Comparison of ENCODE assay signal across 22 cellular contexts in the genomic region with DNA sequence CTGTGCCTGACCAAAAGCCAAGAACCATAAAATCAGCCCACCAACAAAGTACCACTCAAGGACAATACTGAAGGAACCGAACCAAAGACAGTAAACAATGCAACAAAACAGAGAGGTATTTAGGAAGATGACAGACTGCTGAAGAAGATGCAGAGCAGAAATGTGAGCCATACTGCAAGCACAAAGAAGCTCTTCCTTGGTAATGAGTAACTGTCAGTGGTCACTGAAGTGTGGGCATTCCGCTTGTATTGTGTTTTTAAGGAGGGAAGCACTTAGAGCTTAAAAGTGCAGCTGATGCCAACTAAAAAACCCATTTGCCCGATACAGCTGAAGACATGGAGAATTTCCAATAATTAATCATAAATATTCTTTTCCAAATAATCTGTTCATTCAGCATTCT. TPM values are rescaled to one million over a fixed set of nuclear protein-coding genes. Genes with fewer than 3 reads are reported as not detected.
"Had no signal": no experiment of that assay in that cellular context is flagged by ENCODE, and none has a peak within 500 bp of the region (broad histone marks: within the 10 kb centered on the region; RNA-seq: fewer than 3 reads in every experiment).

No MANE protein-coding gene starts in this region.

- H3K4me3 ChIP-seq: dorsolateral prefrontal cortex, suprapubic skin had no signal

- H3K4me1 Mint-ChIP-seq: activated CD4-positive, alpha-beta T cell treated with anti-CD3 and anti-CD28 coated beads, Interleukin-2, amount 10 ng/mL, durations not matched to agents 24 days and 14 days; natural killer cell had no signal

- H3K27me3 ChIP-seq: dorsolateral prefrontal cortex, suprapubic skin had no signal

- H3K9me3 ChIP-seq: suprapubic skin had no signal

- H3K36me3 ChIP-seq: suprapubic skin had no signal

- DNase-seq: activated CD4-positive, alpha-beta T cell treated with anti-CD3 and anti-CD28 coated beads, Interleukin-2, amount 10 ng/mL, durations not matched to agents 24 days and 14 days; activated CD8-positive, alpha-beta T cell treated with anti-CD3 and anti-CD28 coated beads, Interleukin-2, amount 10 ng/mL, durations not matched to agents 7 days and 5 days; activated naive CD4-positive, alpha-beta T cell treated with Interleukin-2 at 50 U/mL for 16 hours; activated T-cell treated with anti-CD3 and anti-CD28 coated beads, Interleukin-2, amount 50 U/mL, for 24 hours; anterior cingulate cortex; central memory CD4-positive, alpha-beta T cell; dorsolateral prefrontal cortex; foreskin melanocyte; kidney; mesendoderm; natural killer cell; nucleus accumbens; right cardiac atrium; stimulated activated CD4-positive, alpha-beta T cell treated with anti-CD3 and anti-CD28 coated beads, Interleukin-2, amount 100 ng/mL, for 24 hours; trophoblast cell had no signal

- H3K4me1 ChIP-seq: suprapubic skin had no signal

- H3K4me3 Mint-ChIP-seq: activated CD4-positive, alpha-beta T cell treated with anti-CD3 and anti-CD28 coated beads, Interleukin-2, amount 10 ng/mL, durations not matched to agents 24 days and 14 days; activated CD8-positive, alpha-beta T cell treated with anti-CD3 and anti-CD28 coated beads, Interleukin-2, amount 10 ng/mL, durations not matched to agents 7 days and 5 days; activated T-cell treated with anti-CD3 and anti-CD28 coated beads, Interleukin-2, amount 50 U/mL, for 24 hours; brain; natural killer cell; stimulated activated naive CD8-positive, alpha-beta T cell treated with anti-CD3 and anti-CD28 coated beads, Interleukin-15, Interleukin-2, amounts not matched to agents 100 ng/mL and 50 ng/mL, for 24 hours; T-helper 2 cell treated with Interferon-gamma antibody and Interleukin-4, amounts not matched to agents 5 μg/mL and 100 μg/mL, for 36 hours had no signal

- H3K9me3 Mint-ChIP-seq: activated CD4-positive, alpha-beta T cell treated with anti-CD3 and anti-CD28 coated beads, Interleukin-2, amount 10 ng/mL, durations not matched to agents 24 days and 14 days; activated T-cell treated with anti-CD3 and anti-CD28 coated beads, Interleukin-2, amount 50 U/mL, for 24 hours; activated T-helper 2 cell treated with anti-CD3 and anti-CD28 coated beads, Interferon-gamma antibody, Interleukin-2, Interleukin-4, amounts not matched to agents 10 μg/mL and 5 μg/mL and 100 μg/mL, durations not matched to agents 14 hours and 24 hours and 36 hours; brain; stimulated activated naive CD8-positive, alpha-beta T cell treated with anti-CD3 and anti-CD28 coated beads, Interleukin-15, Interleukin-2, amounts not matched to agents 100 ng/mL and 50 ng/mL, for 24 hours; T-helper 2 cell treated with Interferon-gamma antibody and Interleukin-4, amounts not matched to agents 5 μg/mL and 100 μg/mL, for 36 hours had no signal

- H3K27ac Mint-ChIP-seq: activated CD4-positive, alpha-beta T cell treated with anti-CD3 and anti-CD28 coated beads, Interleukin-2, amount 10 ng/mL, durations not matched to agents 24 days and 14 days; activated CD8-positive, alpha-beta T cell treated with anti-CD3 and anti-CD28 coated beads, Interleukin-2, amount 10 ng/mL, durations not matched to agents 7 days and 5 days; activated T-cell treated with anti-CD3 and anti-CD28 coated beads, Interleukin-2, amount 50 U/mL, for 24 hours; activated T-helper 2 cell treated with anti-CD3 and anti-CD28 coated beads, Interferon-gamma antibody, Interleukin-2, Interleukin-4, amounts not matched to agents 10 μg/mL and 5 μg/mL and 100 μg/mL, durations not matched to agents 14 hours and 24 hours and 36 hours; brain; natural killer cell; stimulated activated naive CD8-positive, alpha-beta T cell treated with anti-CD3 and anti-CD28 coated beads, Interleukin-15, Interleukin-2, amounts not matched to agents 100 ng/mL and 50 ng/mL, for 24 hours; T-helper 2 cell treated with Interferon-gamma antibody and Interleukin-4, amounts not matched to agents 5 μg/mL and 100 μg/mL, for 36 hours had no signal

- H3K27ac ChIP-seq: dorsolateral prefrontal cortex, epithelial cell of prostate, suprapubic skin had no signal

- ATAC-seq: activated CD8-positive, alpha-beta T cell treated with anti-CD3 and anti-CD28 coated beads, Interleukin-2, amount 10 ng/mL, durations not matched to agents 7 days and 5 days; natural killer cell; right cardiac atrium had no signal

- H3K27me3 Mint-ChIP-seq: activated CD4-positive, alpha-beta T cell treated with anti-CD3 and anti-CD28 coated beads, Interleukin-2, amount 10 ng/mL, durations not matched to agents 24 days and 14 days; stimulated activated naive CD8-positive, alpha-beta T cell treated with anti-CD3 and anti-CD28 coated beads, Interleukin-15, Interleukin-2, amounts not matched to agents 100 ng/mL and 50 ng/mL, for 24 hours had no signal

- FAIRE-seq: colon, kidney had no signal

- H3K36me3 Mint-ChIP-seq: brain, natural killer cell had no signal

RNA-seq across cellular contexts. Expression of a gene that starts 34.6 kb away (rescaled TPM):
- total RNA-seq: activated CD4-positive, alpha-beta T cell treated with anti-CD3 and anti-CD28 coated beads, Interleukin-2, amount 10 ng/mL, durations not matched to agents 24 days and 14 days had no signal
